In the genomic region with DNA sequence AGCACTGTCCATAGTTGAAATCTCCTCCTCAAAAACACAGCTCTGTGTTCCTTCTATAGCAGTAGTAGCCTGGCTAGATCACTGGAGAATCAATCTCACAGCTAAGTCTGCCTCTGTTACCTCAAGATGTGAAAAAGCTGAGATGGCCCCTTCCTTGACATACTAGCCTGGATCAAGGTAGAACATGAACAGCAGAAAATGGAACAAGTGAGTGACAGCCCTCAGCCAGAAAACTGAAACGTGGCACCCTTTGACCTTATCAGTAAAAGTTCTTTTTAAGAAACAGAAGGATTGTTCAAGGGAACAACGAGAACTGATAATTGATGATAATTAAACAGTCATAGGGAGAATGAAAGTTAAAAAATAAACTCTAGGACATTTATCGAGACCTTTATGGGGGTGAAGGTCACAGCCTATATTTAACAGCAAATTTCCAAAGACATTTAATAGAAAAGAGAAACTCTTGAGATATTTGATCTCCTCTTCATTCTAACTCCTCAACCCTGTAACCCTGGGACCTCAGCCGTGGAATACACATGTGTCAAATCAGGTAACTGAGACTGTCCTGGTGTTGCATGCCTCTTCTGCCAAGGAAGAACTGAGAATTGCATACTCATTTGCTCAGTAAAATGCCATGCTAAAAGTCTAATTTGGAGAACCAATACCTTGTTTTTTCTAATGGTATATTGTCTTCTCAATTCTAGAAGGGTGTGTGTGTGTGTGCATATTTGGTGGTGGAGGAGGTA, we compare ENCODE assay signal across 1 cellular context.
TF ChIP-seq lines count a peak whose summit lies in the region.

No MANE protein-coding gene starts in this region.

TF ChIP-seq in H1, 55 proteins besides CTCF, POLR2A, EP300 and RAD21:
- no peak for TF ChIP-seq GTF2F1 (IDR thresholded peaks at IDR 0.05; ENCODE audit: borderline replicate concordance, low read depth, low read length)
- TF ChIP-seq TCF12 (IDR thresholded peaks at IDR 0.05; ENCODE audit: low read depth, low read length): no peak
- TF ChIP-seq SUZ12 (IDR thresholded peaks at IDR 0.05; ENCODE audit: low read length): no peak
- TF ChIP-seq RXRA (IDR thresholded peaks at IDR 0.05; ENCODE audit: insufficient read depth, low read depth, low read length): no peak
- no peak for TF ChIP-seq BRCA1 (IDR thresholded peaks at IDR 0.05; ENCODE audit: low read depth, low read length)
- TF ChIP-seq, protein P1, sequence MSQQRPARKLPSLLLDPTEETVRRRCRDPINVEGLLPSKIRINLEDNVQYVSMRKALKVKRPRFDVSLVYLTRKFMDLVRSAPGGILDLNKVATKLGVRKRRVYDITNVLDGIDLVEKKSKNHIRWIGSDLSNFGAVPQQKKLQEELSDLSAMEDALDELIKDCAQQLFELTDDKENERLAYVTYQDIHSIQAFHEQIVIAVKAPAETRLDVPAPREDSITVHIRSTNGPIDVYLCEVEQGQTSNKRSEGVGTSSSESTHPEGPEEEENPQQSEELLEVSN (IDR thresholded peaks at IDR 0.05): no peak
- TF ChIP-seq, protein P2, sequence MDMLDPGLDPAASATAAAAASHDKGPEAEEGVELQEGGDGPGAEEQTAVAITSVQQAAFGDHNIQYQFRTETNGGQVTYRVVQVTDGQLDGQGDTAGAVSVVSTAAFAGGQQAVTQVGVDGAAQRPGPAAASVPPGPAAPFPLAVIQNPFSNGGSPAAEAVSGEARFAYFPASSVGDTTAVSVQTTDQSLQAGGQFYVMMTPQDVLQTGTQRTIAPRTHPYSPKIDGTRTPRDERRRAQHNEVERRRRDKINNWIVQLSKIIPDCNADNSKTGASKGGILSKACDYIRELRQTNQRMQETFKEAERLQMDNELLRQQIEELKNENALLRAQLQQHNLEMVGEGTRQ (IDR thresholded peaks at IDR 0.05; ENCODE audit: low read length): no peak
- no peak for TF ChIP-seq TAF7 (optimal IDR thresholded peaks at IDR 0.05; ENCODE audit: borderline replicate concordance, low read depth, low read length)
